19 cellular contexts compared by ENCODE assay signal in genomic region chr9:91138760-91139159, GRCh38.
DNase-seq lines count a peak whose midpoint lies in the region; ATAC-seq and TF ChIP-seq lines count a peak whose summit lies in the region.
"Had no signal": no experiment of that assay in that cellular context is flagged by ENCODE, and none has a peak within 500 bp of the region (broad histone marks: within the 10 kb centered on the region; RNA-seq: fewer than 3 reads in every experiment).

No MANE protein-coding gene starts in this region.

- no peak overlapping the region for H3K4me3 ChIP-seq in mesenchymal stem cell (ENCODE audit: insufficient read depth in 1 of 2, low read depth in 1 of 2, low read length in 2 of 2)
- no peak overlapping the region for H3K4me3 ChIP-seq in WERI-Rb-1 (ENCODE audit: low read depth, low read length)
- H3K4me3 ChIP-seq: SJSA1 had no signal

- peaks cover 8% of the 10 kb centered on the region for H3K4me1 Mint-ChIP-seq in Calu3 (ENCODE audit: low read depth, unreplicated experiment)
- H3K4me1 Mint-ChIP-seq in activated T-helper 17 cell treated with anti-CD3 and anti-CD28 coated beads, Interleukin-2, amount 50 U/mL, for 72 hours, result no peaks in the 10 kb centered on the region

- no peak overlapping the region for H4K8ac ChIP-seq in mesenchymal stem cell (ENCODE audit: low read length)

- H3K4me1 ChIP-seq in mesenchymal stem cell (ENCODE audit: control insufficient read depth, insufficient read depth, low read depth, low read length), result no peaks in the 10 kb centered on the region

- H3K27ac ChIP-seq in mesenchymal stem cell (ENCODE audit: low read length, poor library complexity, severe bottlenecking) (no peak overlapping the region), WERI-Rb-1 (no peak overlapping the region)
- H3K27ac ChIP-seq: SJSA1 had no signal

- H2BK5ac ChIP-seq in mesenchymal stem cell (ENCODE audit: low read depth, low read length, poor library complexity, severe bottlenecking), result no peak overlapping the region

- H3K14ac ChIP-seq in mesenchymal stem cell (ENCODE audit: low read length in 2 of 2), result no peak overlapping the region

- no peak overlapping the region for H3K4me2 ChIP-seq in mesenchymal stem cell (ENCODE audit: low read length, poor library complexity, severe bottlenecking)

- no peak overlapping the region for H3K4me3 Mint-ChIP-seq in Calu3 (ENCODE audit: low read depth, unreplicated experiment)
- no peak overlapping the region for H3K4me3 Mint-ChIP-seq in activated T-helper 17 cell treated with anti-CD3 and anti-CD28 coated beads, Interleukin-2, amount 50 U/mL, for 72 hours
- H3K4me3 Mint-ChIP-seq: activated naive CD4-positive, alpha-beta T cell treated with anti-CD3 and anti-CD28 coated beads for 36 hours; memory B cell; nephron had no signal

- H2BK120ac ChIP-seq in mesenchymal stem cell (ENCODE audit: low read depth, low read length), result no peak overlapping the region

- H3K36me3 ChIP-seq in mesenchymal stem cell (ENCODE audit: control insufficient read depth in 1 of 2, insufficient read depth in 2 of 2, low read depth in 1 of 2, low read length in 2 of 2) (no peaks in the 10 kb centered on the region), WERI-Rb-1 (no peaks in the 10 kb centered on the region)
- H3K36me3 ChIP-seq: SJSA1 had no signal

- no peak overlapping the region for H3K23ac ChIP-seq in mesenchymal stem cell (ENCODE audit: low read length in 2 of 2)

- no peak overlapping the region for H3K9ac ChIP-seq in mesenchymal stem cell (ENCODE audit: low read length)

- no peaks in the 10 kb centered on the region for H3K27me3 Mint-ChIP-seq in Calu3 (ENCODE audit: unreplicated experiment)
- H3K27me3 Mint-ChIP-seq in activated T-helper 17 cell treated with anti-CD3 and anti-CD28 coated beads, Interleukin-2, amount 50 U/mL, for 72 hours, result no peaks in the 10 kb centered on the region
- H3K27me3 Mint-ChIP-seq: progenitor cell of endocrine pancreas had no signal

- TF ChIP-seq CTCF in Calu3 (IDR thresholded peaks at IDR 0.05; ENCODE audit: unreplicated experiment) (no peak), WERI-Rb-1 (IDR thresholded peaks at IDR 0.05; ENCODE audit: low read depth, low read length) (no peak)

- BruUV-seq in Calu3 (replicated peaks; lab: Mats Ljungman, UMichigan), result no TSS peak

- H3K27ac Mint-ChIP-seq in Calu3 (ENCODE audit: unreplicated experiment), result no peak overlapping the region
- H3K27ac Mint-ChIP-seq in activated T-helper 17 cell treated with anti-CD3 and anti-CD28 coated beads, Interleukin-2, amount 50 U/mL, for 72 hours, result peak overlapping the region; percentile 69
- H3K27ac Mint-ChIP-seq: activated naive CD4-positive, alpha-beta T cell treated with anti-CD3 and anti-CD28 coated beads for 36 hours; memory B cell; nephron; progenitor cell of endocrine pancreas had no signal

- 18% methylated on average over 3 of the region's 5 CpGs for WGBS in mesenchymal stem cell

- intact Hi-C loops in Calu3 (cut with micrococcal nuclease; ENCODE audit: unreplicated experiment), result no loop called here

- H3K36me3 Mint-ChIP-seq in Calu3 (ENCODE audit: insufficient read depth, unreplicated experiment), result no peaks in the 10 kb centered on the region
- H3K36me3 Mint-ChIP-seq in activated T-helper 17 cell treated with anti-CD3 and anti-CD28 coated beads, Interleukin-2, amount 50 U/mL, for 72 hours (ENCODE audit: low read depth), result no peaks in the 10 kb centered on the region

- CTCF ChIA-PET in Calu3 (lab: Charles Lee), result interaction anchor here (0.8 to 1.2 kb wide), 2 partner anchors 39 to 54 kb away, joined by 4 to 9 read pairs; no protein-coding TSS in a partner anchor

- no peak overlapping the region for H2BK15ac ChIP-seq in mesenchymal stem cell (ENCODE audit: low read depth, poor library complexity, severe bottlenecking)

- no peaks in the 10 kb centered on the region for H3K79me1 ChIP-seq in mesenchymal stem cell (replicated peaks; ENCODE audit: low read length, poor library complexity, severe bottlenecking)

- H3K9me3 Mint-ChIP-seq in Calu3 (ENCODE audit: low read depth, unreplicated experiment), result no peaks in the 10 kb centered on the region
- H3K9me3 Mint-ChIP-seq in activated T-helper 17 cell treated with anti-CD3 and anti-CD28 coated beads, Interleukin-2, amount 50 U/mL, for 72 hours, result no peaks in the 10 kb centered on the region
- H3K9me3 Mint-ChIP-seq: activated naive CD4-positive, alpha-beta T cell treated with anti-CD3 and anti-CD28 coated beads for 36 hours; memory B cell had no signal

- no peak overlapping the region for H4K91ac ChIP-seq in mesenchymal stem cell (ENCODE audit: low read length)

- DNase-seq in Calu3, result peak; percentile 12
- peak; percentile 16 for DNase-seq in HT-29 (ENCODE audit: low spot score)
- DNase-seq in mesenchymal stem cell, result peak; percentile 75
- DNase-seq in NCI-H2107 treated with DMSO at 0.1 percent for 48 hours (lab: John Stamatoyannopoulos, UW; ENCODE audit: unreplicated experiment), result no peak
- DNase-seq in WERI-Rb-1, result no peak
- DNase-seq in RPMI8226, result no peak
- no peak for DNase-seq in glomerular visceral epithelial cell (ENCODE audit: extremely low spot score)
- DNase-seq: activated CD4-positive, alpha-beta T cell treated with anti-CD3 and anti-CD28 coated beads, Interleukin-2, amount 50 U/mL, for 1 hour; activated naive CD4-positive, alpha-beta T cell treated with anti-CD3 and anti-CD28 coated beads for 36 hours; activated T-cell treated with anti-CD3 and anti-CD28 coated beads for 4 hours; C1 segment of cervical spinal cord; cortex of kidney; NCI-H2029; NCI-H510A had no signal

- H2BK12ac ChIP-seq in mesenchymal stem cell (ENCODE audit: low read length in 2 of 2), result no peak overlapping the region

- ATAC-seq in activated T-helper 17 cell treated with anti-CD3 and anti-CD28 coated beads, Interleukin-2, amount 50 U/mL, for 72 hours (replicated peaks), result no peak

- H3K27me3 ChIP-seq in mesenchymal stem cell (ENCODE audit: control insufficient read depth in 1 of 2, insufficient read depth in 1 of 2, low read length in 2 of 2), result no peaks in the 10 kb centered on the region
- H3K27me3 ChIP-seq in WERI-Rb-1 (ENCODE audit: insufficient read depth, low read depth, severe bottlenecking), result no peaks in the 10 kb centered on the region
- H3K27me3 ChIP-seq: SJSA1 had no signal

- H3K4ac ChIP-seq in mesenchymal stem cell (ENCODE audit: low read depth in 1 of 2, low read length in 2 of 2), result no peak overlapping the region

- H2AFZ ChIP-seq in mesenchymal stem cell (ENCODE audit: low read depth, low read length), result no peak overlapping the region

- H3K9me3 ChIP-seq in mesenchymal stem cell (ENCODE audit: control insufficient read depth, low read length) (no peaks in the 10 kb centered on the region), WERI-Rb-1 (ENCODE audit: severe bottlenecking) (no peaks in the 10 kb centered on the region)
- H3K9me3 ChIP-seq: SJSA1 had no signal

- H3K18ac ChIP-seq in mesenchymal stem cell (ENCODE audit: low read depth in 1 of 2, low read length in 2 of 2), result peak overlapping the region in 1 of 2 experiments; percentile 49

- no peak overlapping the region for H2AK5ac ChIP-seq in mesenchymal stem cell (ENCODE audit: low read length, severe bottlenecking)

Comparison
In these comparisons a context has a peak if more than half of its experiments do, and no peak if none do; other contexts are left out.
1. DNase-seq: peak in Calu3 (single experiment), HT-29 (single experiment) and mesenchymal stem cell (single experiment); none in NCI-H2107 treated with DMSO at 0.1 percent for 48 hours (single experiment), WERI-Rb-1 (single experiment), RPMI8226 (single experiment) and glomerular visceral epithelial cell (single experiment).